Comparison of ENCODE assay signal across 22 cellular contexts in genomic region chr2:117212562-117212961, GRCh38.
DNase-seq lines count a peak whose midpoint lies in the region; ATAC-seq, FAIRE-seq and TF ChIP-seq lines count a peak whose summit lies in the region.
"Had no signal": no experiment of that assay in that cellular context is flagged by ENCODE, and none has a peak within 500 bp of the region (broad histone marks: within the 10 kb centered on the region; RNA-seq: fewer than 3 reads in every experiment).

No MANE protein-coding gene starts in this region.

- H3K79me1 ChIP-seq in H1 (ENCODE audit: low read depth, low read length) = no peaks in the 10 kb centered on the region

- no peak for TF ChIP-seq EP300 in H1 (IDR thresholded peaks at IDR 0.05; ENCODE audit: borderline replicate concordance in 1 of 2, low read depth in 2 of 2, low read length in 2 of 2)

- no peak overlapping the region for H2BK20ac ChIP-seq in H1 (ENCODE audit: low read length)

- H3K4me1 ChIP-seq in HUES64 (ENCODE audit: insufficient read depth, low read length) (peaks cover 9% of the 10 kb centered on the region; the same call in 1 of the 2 replicates), H1 (replicated peaks in 1 of 4; ENCODE audit: control insufficient read depth in 3 of 4, insufficient read depth in 4 of 4, low read length in 3 of 4) (peaks cover 0 to 4% (median 0%) of the 10 kb centered on the region in 4 experiments; a peak in 2 of 7 replicates)
- H3K4me1 ChIP-seq: BE2C had no signal

- 0 out of 2 replicates have a peak overlapping the region, but pooled peaks have one; percentile 16 for H3K27ac ChIP-seq in HUES64 (ENCODE audit: low read depth, low read length)
- no peak overlapping the region for H3K27ac ChIP-seq in H1 (ENCODE audit: low read depth, low read length)

- no peak overlapping the region for H2BK5ac ChIP-seq in H1 (ENCODE audit: low read depth, low read length)

- H3K4me3 Mint-ChIP-seq in neural crest cell = no peak overlapping the region
- H3K4me3 Mint-ChIP-seq: CD4-positive, CD25-positive, alpha-beta regulatory T cell; CD8-positive, alpha-beta memory T cell had no signal

- H3K36me3 ChIP-seq in HUES64 (ENCODE audit: insufficient read depth, low read length) (no peaks in the 10 kb centered on the region), H1 (ENCODE audit: control insufficient read depth in 2 of 4, insufficient read depth in 4 of 4, low read length in 3 of 4) (no peaks in the 10 kb centered on the region)
- H3K36me3 ChIP-seq: BE2C had no signal

- H3K79me2 ChIP-seq in H1 (ENCODE audit: control insufficient read depth in 1 of 2, insufficient read depth in 2 of 2, low read length in 2 of 2) = no peaks in the 10 kb centered on the region

- H3K56ac ChIP-seq in H1 (replicated peaks; ENCODE audit: insufficient read length, low read depth, low read length) = no peak overlapping the region

- WGBS in HUES64 = 89% methylated on average over 2 of the region's 2 CpGs
- 85% methylated on average over 2 of the region's 2 CpGs; no CpG with 5 or more reads in 1 of the 2 experiments for WGBS in H1 (ENCODE audit: extremely low coverage in 1 of 2, insufficient coverage in 1 of 2, insufficient read length in 1 of 2, insufficient replicate concordance in 2 of 2, low coverage in 1 of 2, low lambda C conversion rate in 2 of 2, missing lambda C conversion rate in 1 of 2), 2 experiments

- peaks cover 2% of the 10 kb centered on the region for H3K9me3 Mint-ChIP-seq in neural crest cell

- no peak for TF ChIP-seq RAD21 in H1 (IDR thresholded peaks at IDR 0.05 in 1 of 2, conservative IDR thresholded peaks at IDR 0.05 in 1 of 2; ENCODE audit: low read depth in 2 of 2, low read length in 2 of 2)

- no peak overlapping the region for H3K23ac ChIP-seq in H1 (ENCODE audit: insufficient read length)

- H3K4me3 ChIP-seq in HUES64 (ENCODE audit: low read length) = no peak overlapping the region
- no peak overlapping the region for H3K4me3 ChIP-seq in H1 (ENCODE audit: extremely low read depth in 1 of 4, insufficient read depth in 2 of 4, low read depth in 3 of 4, low read length in 4 of 4)

- no peak overlapping the region for H2BK15ac ChIP-seq in H1 (ENCODE audit: low read length)

- DNase-seq in H1 (ENCODE audit: low read depth in 1 of 2, low spot score in 2 of 2) (no peak), neural crest cell (ENCODE audit: low read depth, low spot score) (no peak), HPDE6-E6E7 (ENCODE audit: extremely low spot score) (no peak)
- DNase-seq: ACHN; BE2C; C1 segment of cervical spinal cord; CD4-positive, CD25-positive, alpha-beta regulatory T cell; CD8-positive, alpha-beta memory T cell; COR-L47; DMS 273 treated with DMSO at 0.1 percent for 48 hours; DMS53; DND-41; EL; HCEC 1CT; KG1 had no signal

- CTCF ChIA-PET in H1 (lab: Charles Lee; ENCODE audit: partially characterized antibody) = no interaction called here

- POLR2A ChIA-PET in H1 (lab: Charles Lee; ENCODE audit: partially characterized antibody) = no interaction called here

- H3K14ac ChIP-seq in H1 (ENCODE audit: insufficient read length) = no peak overlapping the region

- TF ChIP-seq CTCF in H1 (IDR thresholded peaks at IDR 0.05; ENCODE audit: control extremely low read depth in 1 of 3, insufficient read depth in 1 of 3, low read depth in 1 of 3, low read length in 3 of 3) (no peak), neural crest cell (conservative IDR thresholded peaks at IDR 0.05) (no peak)

- no peak overlapping the region for H3K4ac ChIP-seq in H1 (replicated peaks; ENCODE audit: insufficient read length, low read depth, low read length)

- no peak overlapping the region for H3K18ac ChIP-seq in H1 (ENCODE audit: extremely low read depth, low read length)

- no peak overlapping the region for H4K5ac ChIP-seq in H1 (ENCODE audit: insufficient read length, low read depth, low read length)

- FAIRE-seq in H1 (lab: Jason Lieb, UNC) = no peak
- FAIRE-seq: G401.6, GM12891, GM19239 had no signal

- no peak overlapping the region for H2AK5ac ChIP-seq in H1 (ENCODE audit: low read depth, low read length)

- H4K91ac ChIP-seq in H1 (replicated peaks; ENCODE audit: insufficient read length, low read length) = no peak overlapping the region

- H3K27ac Mint-ChIP-seq in neural crest cell (ENCODE audit: unreplicated experiment) = peak overlapping the region; percentile 46
- H3K27ac Mint-ChIP-seq: CD4-positive, CD25-positive, alpha-beta regulatory T cell; CD8-positive, alpha-beta memory T cell had no signal

- ATAC-seq in HG02938 (IDR thresholded peaks at IDR 0.05; ENCODE audit: unreplicated experiment) = no peak
- ATAC-seq in GM19351 (IDR thresholded peaks at IDR 0.05; ENCODE audit: unreplicated experiment) = no peak
- no peak for ATAC-seq in GM21526 (IDR thresholded peaks at IDR 0.05; ENCODE audit: low FRiP score, unreplicated experiment)

- no peak overlapping the region for H4K8ac ChIP-seq in H1 (ENCODE audit: extremely low read depth, insufficient read depth, low read length)

- H2BK12ac ChIP-seq in H1 (ENCODE audit: low read depth, low read length) = no peak overlapping the region

- no peaks in the 10 kb centered on the region for H3K9me3 ChIP-seq in HUES64 (ENCODE audit: insufficient read depth, low read depth, low read length)
- H3K9me3 ChIP-seq in H1 (ENCODE audit: insufficient read depth in 2 of 2, low read depth in 1 of 2, low read length in 1 of 2) = no peaks in the 10 kb centered on the region
- H3K9me3 ChIP-seq: BE2C had no signal

- peaks cover 8% of the 10 kb centered on the region for H3K4me1 Mint-ChIP-seq in neural crest cell
- H3K4me1 Mint-ChIP-seq: CD4-positive, CD25-positive, alpha-beta regulatory T cell; CD8-positive, alpha-beta memory T cell had no signal

- H3K36me3 Mint-ChIP-seq in neural crest cell (ENCODE audit: low read depth) = peaks cover 2% of the 10 kb centered on the region
- H3K36me3 Mint-ChIP-seq: CD4-positive, CD25-positive, alpha-beta regulatory T cell; CD8-positive, alpha-beta memory T cell had no signal

- no peaks in the 10 kb centered on the region for H4K20me1 ChIP-seq in H1 (replicated peaks in 1 of 2; ENCODE audit: control insufficient read depth in 1 of 2, insufficient read depth in 2 of 2, low read length in 2 of 2)

- no peak for TF ChIP-seq POLR2A in H1 (IDR thresholded peaks at IDR 0.05; ENCODE audit: control extremely low read depth in 1 of 2, low read depth in 2 of 2, low read length in 2 of 2)

- H3K23me2 ChIP-seq in H1 (ENCODE audit: low read depth, low read length) = no peaks in the 10 kb centered on the region

- H2BK120ac ChIP-seq in H1 (replicated peaks; ENCODE audit: low read depth, low read length) = no peak overlapping the region

- H3K9ac ChIP-seq in HUES64 (ENCODE audit: low read depth, low read length) (no peak overlapping the region), H1 (replicated peaks in 1 of 4; ENCODE audit: extremely low read depth in 1 of 4, low read depth in 3 of 4, low read length in 3 of 4) (no peak overlapping the region)

- H3K27me3 ChIP-seq in HUES64 (ENCODE audit: insufficient read depth, low read length) = no peaks in the 10 kb centered on the region
- no peaks in the 10 kb centered on the region for H3K27me3 ChIP-seq in H1 (replicated peaks in 1 of 4; ENCODE audit: control insufficient read depth in 3 of 4, extremely low read depth in 1 of 4, insufficient read depth in 3 of 4, low read length in 3 of 4)
- H3K27me3 ChIP-seq: BE2C had no signal

- H3K4me2 ChIP-seq in H1 (ENCODE audit: insufficient read depth in 1 of 2, low read depth in 2 of 2, low read length in 2 of 2) = no peak overlapping the region; a peak in 1 of 4 replicates

- no peaks in the 10 kb centered on the region for H3K27me3 Mint-ChIP-seq in neural crest cell (ENCODE audit: low read depth)
- H3K27me3 Mint-ChIP-seq: CD4-positive, CD25-positive, alpha-beta regulatory T cell; CD8-positive, alpha-beta memory T cell had no signal

- peak overlapping the region; percentile 42; the same call in 1 of the 2 replicates for H2AFZ ChIP-seq in H1 (ENCODE audit: low read length)

TF ChIP-seq in H1, 55 proteins besides CTCF, POLR2A, EP300 and RAD21:
- no peak for TF ChIP-seq TAF7 (optimal IDR thresholded peaks at IDR 0.05; ENCODE audit: borderline replicate concordance, low read depth, low read length)
- no peak for TF ChIP-seq SIX5 (IDR thresholded peaks at IDR 0.05; ENCODE audit: low read depth, low read length)
- no peak for TF ChIP-seq SP4 (IDR thresholded peaks at IDR 0.05; ENCODE audit: low read length)
- no peak for TF ChIP-seq HDAC2 (IDR thresholded peaks at IDR 0.05; ENCODE audit: borderline replicate concordance in 1 of 2, low read depth in 2 of 2, low read length in 2 of 2)
- no peak for TF ChIP-seq RBBP5 (IDR thresholded peaks at IDR 0.05; ENCODE audit: borderline replicate concordance, low read depth, low read length)
- TF ChIP-seq HDAC6 (IDR thresholded peaks at IDR 0.05; ENCODE audit: low read depth, low read length) = no peak
- TF ChIP-seq POLR2AphosphoS5 (IDR thresholded peaks at IDR 0.05; ENCODE audit: low read depth, low read length) = no peak
